8 cellular contexts compared by ENCODE assay signal in the genomic region with DNA sequence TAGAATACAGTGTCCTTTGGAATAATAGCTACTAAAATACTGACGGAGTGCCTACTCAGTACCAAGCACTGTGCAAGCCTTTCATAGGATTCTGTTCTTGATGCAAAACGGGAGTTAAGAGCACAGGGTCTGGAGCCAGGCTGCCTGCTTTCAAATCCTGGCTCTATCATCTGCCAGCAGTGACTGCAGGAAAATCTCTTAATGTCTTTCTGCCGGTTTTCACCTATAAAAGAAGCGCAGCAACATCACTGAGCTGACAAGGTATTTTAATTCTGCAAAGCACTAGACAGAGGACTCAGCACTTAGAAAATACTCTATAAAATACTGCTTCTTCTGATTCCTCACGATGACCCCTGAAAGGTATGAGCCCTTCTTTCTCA. TPM values are rescaled to one million over a fixed set of nuclear protein-coding genes. Genes with fewer than 3 reads are reported as not detected.
DNase-seq lines count a peak whose midpoint lies in the region; ATAC-seq and TF ChIP-seq lines count a peak whose summit lies in the region.

No MANE protein-coding gene starts in this region.

- TF ChIP-seq CTCF in heart left ventricle (IDR thresholded peaks at IDR 0.05) (no peak), kidney epithelial cell (IDR thresholded peaks at IDR 0.05; ENCODE audit: insufficient read depth, low read length, poor library complexity, severe bottlenecking) (no peak), upper lobe of left lung (IDR thresholded peaks at IDR 0.05) (no peak)

- H3K27me3 ChIP-seq in heart left ventricle: no peaks in the 10 kb centered on the region
- H3K27me3 ChIP-seq in kidney epithelial cell (ENCODE audit: control insufficient read depth, insufficient read depth, low read length): no peaks in the 10 kb centered on the region
- no peaks in the 10 kb centered on the region for H3K27me3 ChIP-seq in upper lobe of left lung

- no peak for TF ChIP-seq POLR2A in heart left ventricle (IDR thresholded peaks at IDR 0.05)
- TF ChIP-seq POLR2A in upper lobe of left lung (IDR thresholded peaks at IDR 0.05): no peak

- TF ChIP-seq EP300 in upper lobe of left lung (IDR thresholded peaks at IDR 0.05): no peak

- peaks cover 33% of the 10 kb centered on the region for H3K36me3 Mint-ChIP-seq in activated CD8-positive, alpha-beta T cell treated with anti-CD3 and anti-CD28 coated beads, Interleukin-2, amount 10 ng/mL, durations not matched to agents 7 days and 5 days (ENCODE audit: low read depth)

- H3K36me3 ChIP-seq in heart left ventricle: peaks cover 0 to 32% (median 26%) of the 10 kb centered on the region in 9 donors
- H3K36me3 ChIP-seq in kidney epithelial cell (ENCODE audit: control insufficient read depth, insufficient read depth, low read length): no peaks in the 10 kb centered on the region
- peaks cover 0 to 19% (median 10%) of the 10 kb centered on the region in 4 donors for H3K36me3 ChIP-seq in upper lobe of left lung

- peak overlapping the region; percentile 93 for H3K4me3 Mint-ChIP-seq in activated CD8-positive, alpha-beta T cell treated with anti-CD3 and anti-CD28 coated beads, Interleukin-2, amount 10 ng/mL, durations not matched to agents 7 days and 5 days

- POLR2A ChIA-PET in activated CD8-positive, alpha-beta T cell treated with anti-CD3 and anti-CD28 coated beads, Interleukin-2, amount 10 ng/mL, durations not matched to agents 7 days and 5 days (lab: Charles Lee): interaction anchor here (1.4 kb wide), 1 partner anchor 10 kb away, joined by 3 read pairs; no protein-coding TSS in a partner anchor
- POLR2A ChIA-PET in HEK293T (lab: Yijun Ruan, JAX): interaction anchor here (0.8 to 1.1 kb wide), 4 partner anchors 18 to 622 kb away, joined by 3 to 4 read pairs (median 3); no protein-coding TSS in a partner anchor

- no peaks in the 10 kb centered on the region for H3K9me3 Mint-ChIP-seq in activated CD8-positive, alpha-beta T cell treated with anti-CD3 and anti-CD28 coated beads, Interleukin-2, amount 10 ng/mL, durations not matched to agents 7 days and 5 days (ENCODE audit: insufficient read depth)

- H3K9me3 ChIP-seq in heart left ventricle (no peaks in the 10 kb centered on the region), upper lobe of left lung (no peaks in the 10 kb centered on the region)

- intact Hi-C loops in heart left ventricle (cut with DNase I) (no loop called here), left cardiac atrium (cut with DNase I) (no loop called here)

- H3K4me3 ChIP-seq in heart left ventricle: peak overlapping the region; percentile 42 to 95 (median 72)
- H3K4me3 ChIP-seq in kidney epithelial cell (ENCODE audit: low read depth, low read length): peak overlapping the region; percentile 72
- H3K4me3 ChIP-seq in upper lobe of left lung: peak overlapping the region; percentile 39 to 97 (median 76)

- CTCF ChIA-PET in activated CD8-positive, alpha-beta T cell treated with anti-CD3 and anti-CD28 coated beads, Interleukin-2, amount 10 ng/mL, durations not matched to agents 7 days and 5 days (lab: Charles Lee): interaction anchor here (1.0 to 1.8 kb wide), 7 partner anchors 16 to 357 kb away, joined by 3 to 6 read pairs (median 5); no protein-coding TSS in a partner anchor
- CTCF ChIA-PET in HEK293T (lab: Yijun Ruan, JAX): interaction anchor here (0.6 kb wide), 1 partner anchor 117 kb away, joined by 4 read pairs; no protein-coding TSS in a partner anchor

- no peak for ATAC-seq in heart left ventricle
- ATAC-seq in left cardiac atrium: no peak
- no peak for ATAC-seq in activated CD8-positive, alpha-beta T cell treated with anti-CD3 and anti-CD28 coated beads, Interleukin-2, amount 10 ng/mL, durations not matched to agents 7 days and 5 days
- ATAC-seq in upper lobe of left lung (ENCODE audit: low FRiP score in 2 of 2): no peak

- H3K4me1 Mint-ChIP-seq in activated CD8-positive, alpha-beta T cell treated with anti-CD3 and anti-CD28 coated beads, Interleukin-2, amount 10 ng/mL, durations not matched to agents 7 days and 5 days (ENCODE audit: low read depth): peaks cover 55% of the 10 kb centered on the region

- H3K4me1 ChIP-seq in heart left ventricle (peaks cover 0 to 21% (median 10%) of the 10 kb centered on the region in 12 donors), upper lobe of left lung (peaks cover 7 to 16% (median 12%) of the 10 kb centered on the region in 4 donors)

- peak overlapping the region in 6 of 12 donors; percentile 50 to 81 (median 79) for H3K27ac ChIP-seq in heart left ventricle
- peak overlapping the region; percentile 57 to 86 (median 72) for H3K27ac ChIP-seq in upper lobe of left lung

- peak overlapping the region; percentile 96 for H3K27ac Mint-ChIP-seq in activated CD8-positive, alpha-beta T cell treated with anti-CD3 and anti-CD28 coated beads, Interleukin-2, amount 10 ng/mL, durations not matched to agents 7 days and 5 days

- no peak for DNase-seq in heart left ventricle
- DNase-seq in left cardiac atrium: no peak
- DNase-seq in activated CD8-positive, alpha-beta T cell treated with anti-CD3 and anti-CD28 coated beads, Interleukin-2, amount 10 ng/mL, durations not matched to agents 7 days and 5 days: no peak
- DNase-seq in kidney epithelial cell (ENCODE audit: low read depth): no peak
- DNase-seq in upper lobe of left lung: no peak
- DNase-seq in EL: no peak
- no peak for DNase-seq in HuH-7 (ENCODE audit: low spot score)
- no peak for DNase-seq in HEK293T (ENCODE audit: extremely low spot score)

- peaks cover 5% of the 10 kb centered on the region for H3K27me3 Mint-ChIP-seq in activated CD8-positive, alpha-beta T cell treated with anti-CD3 and anti-CD28 coated beads, Interleukin-2, amount 10 ng/mL, durations not matched to agents 7 days and 5 days (ENCODE audit: low read depth)

- 12 to 19% (median 15%) methylated on average over 5 of the region's 5 CpGs for WGBS in heart left ventricle, 4 donors
- WGBS in upper lobe of left lung, 2 donors: 8 to 12% methylated on average over 4 to 5 of the region's 5 CpGs

TF ChIP-seq in HEK293T, 16 proteins besides CTCF, POLR2A, EP300 and RAD21:
- TF ChIP-seq TARDBP (IDR thresholded peaks at IDR 0.05): no peak
- no peak for TF ChIP-seq HDGF (IDR thresholded peaks at IDR 0.05; ENCODE audit: borderline replicate concordance)
- no peak for TF ChIP-seq ARNT (IDR thresholded peaks at IDR 0.05)
- no peak for TF ChIP-seq SP1 (IDR thresholded peaks at IDR 0.05)
- no peak for TF ChIP-seq BHLHE40 (IDR thresholded peaks at IDR 0.05; ENCODE audit: borderline replicate concordance)
- TF ChIP-seq FOXM1 (IDR thresholded peaks at IDR 0.05; ENCODE audit: borderline replicate concordance): no peak
- no peak for TF ChIP-seq CTBP1 (IDR thresholded peaks at IDR 0.05; ENCODE audit: borderline replicate concordance)
- TF ChIP-seq FOXA1 (IDR thresholded peaks at IDR 0.05): no peak
- no peak for TF ChIP-seq LEF1 (IDR thresholded peaks at IDR 0.05; ENCODE audit: borderline replicate concordance)
TF ChIP-seq in HEK293T: peak in this region for 0.

RNA-seq across cellular contexts. Expression of a gene that starts 0.7 kb away (rescaled TPM):
- 1 to 10 TPM; 2.9 to 5.8 (median 5.1) TPM for total RNA-seq in heart left ventricle
- polyA plus RNA-seq in heart left ventricle: 1 to 10 TPM; 1.9 to 3.8 TPM
- total RNA-seq in left cardiac atrium: 1 to 10 TPM; 4.6 to 6.1 TPM
- total RNA-seq in activated CD8-positive, alpha-beta T cell treated with anti-CD3 and anti-CD28 coated beads, Interleukin-2, amount 10 ng/mL, durations not matched to agents 7 days and 5 days: 10 to 100 TPM; 40.7 to 41.0 TPM
- 17.0 and 27.5 TPM in 2 replicates for total RNA-seq in kidney epithelial cell
- 10 to 100 TPM in 2 of 6 donors, 1 to 10 TPM in 4; 1.9 to 14.7 (median 8.0) TPM for total RNA-seq in upper lobe of left lung
